ENCODE assay signal across 12 cellular contexts in genomic region chr14:68681256-68681655, GRCh38.
DNase-seq lines count a peak whose midpoint lies in the region; ATAC-seq and TF ChIP-seq lines count a peak whose summit lies in the region.
"Had no signal": no experiment of that assay in that cellular context is flagged by ENCODE, and none has a peak within 500 bp of the region (broad histone marks: within the 10 kb centered on the region; RNA-seq: fewer than 3 reads in every experiment).

No MANE protein-coding gene starts in this region.

- TF ChIP-seq POLR2A in right lobe of liver (IDR thresholded peaks at IDR 0.05) (no peak), spleen (IDR thresholded peaks at IDR 0.05) (no peak), prostate gland (IDR thresholded peaks at IDR 0.05) (no peak)

- no peak for TF ChIP-seq CTCF in CD8-positive, alpha-beta T cell (IDR thresholded peaks at IDR 0.05)
- no peak for TF ChIP-seq CTCF in right lobe of liver (IDR thresholded peaks at IDR 0.05)
- no peak for TF ChIP-seq CTCF in spleen (IDR thresholded peaks at IDR 0.05 in 8 of 11, conservative IDR thresholded peaks at IDR 0.05 in 3 of 11)
- TF ChIP-seq CTCF in prostate gland (IDR thresholded peaks at IDR 0.05) = no peak

- CTCF ChIA-PET in CD8-positive, alpha-beta T cell (lab: Charles Lee) = interaction anchor here (1.1 kb wide), 1 partner anchor 307 kb away, joined by 3 read pairs; no protein-coding TSS in a partner anchor
- CTCF ChIA-PET in T-cell (lab: Charles Lee) = no interaction called here

- no peaks in the 10 kb centered on the region for H3K9me3 ChIP-seq in CD8-positive, alpha-beta T cell (ENCODE audit: low read length)
- H3K9me3 ChIP-seq in right lobe of liver (no peaks in the 10 kb centered on the region), spleen (no peaks in the 10 kb centered on the region), prostate gland (no peaks in the 10 kb centered on the region)

- ATAC-seq in CD8-positive, alpha-beta T cell = no peak
- ATAC-seq in T-cell (replicated peaks in 1 of 4) (no peak), right lobe of liver (no peak), HG03342 (IDR thresholded peaks at IDR 0.05; ENCODE audit: unreplicated experiment) (no peak)
- ATAC-seq: left colon had no signal

- no peaks in the 10 kb centered on the region for H3K36me3 ChIP-seq in CD8-positive, alpha-beta T cell (ENCODE audit: insufficient read depth, low read length)
- H3K36me3 ChIP-seq in right lobe of liver = no peaks in the 10 kb centered on the region
- H3K36me3 ChIP-seq in spleen = no peaks in the 10 kb centered on the region
- H3K36me3 ChIP-seq in prostate gland = no peaks in the 10 kb centered on the region

- H3K27ac Mint-ChIP-seq in CD8-positive, alpha-beta T cell = peak overlapping the region; percentile 64
- H3K27ac Mint-ChIP-seq in T-cell = peak overlapping the region; percentile 84 to 85

- 93% methylated on average over 5 of the region's 6 CpGs for WGBS in right lobe of liver (ENCODE audit: insufficient coverage, low coverage, low lambda C conversion rate, missing lambda C conversion rate)
- 61 to 93% (median 82%) methylated on average over 6 of the region's 6 CpGs for WGBS in spleen, 5 donors
- 47% methylated on average over 6 of the region's 6 CpGs for WGBS in prostate gland

- no peak for DNase-seq in CD8-positive, alpha-beta T cell
- DNase-seq in T-cell = no peak
- DNase-seq in right lobe of liver = no peak
- DNase-seq in spleen = no peak
- DNase-seq in prostate gland (ENCODE audit: low spot score) = no peak
- no peak for DNase-seq in NCI-H1930 (lab: John Stamatoyannopoulos, UW)
- no peak for DNase-seq in NCI-H345 (lab: John Stamatoyannopoulos, UW)
- DNase-seq: left colon; NCI-H1105 treated with DMSO at 0.1 percent for 48 hours; small intestine; stimulated activated CD8-positive, alpha-beta memory T cell treated with anti-CD3 and anti-CD28 coated beads, Interleukin-4, amount 100 ng/mL, for 48 hours had no signal

- POLR2A ChIA-PET in CD8-positive, alpha-beta T cell (lab: Charles Lee) = no interaction called here
- POLR2A ChIA-PET in T-cell (lab: Charles Lee) = no interaction called here

- H3K9me3 Mint-ChIP-seq in CD8-positive, alpha-beta T cell = no peaks in the 10 kb centered on the region
- H3K9me3 Mint-ChIP-seq in T-cell = no peaks in the 10 kb centered on the region

- H3K4me1 ChIP-seq in CD8-positive, alpha-beta T cell (ENCODE audit: insufficient read depth, low read length) = peaks cover 55% of the 10 kb centered on the region
- peaks cover 0 to 41% (median 10%) of the 10 kb centered on the region in 4 donors for H3K4me1 ChIP-seq in right lobe of liver
- H3K4me1 ChIP-seq in spleen = peaks cover 34 to 76% (median 59%) of the 10 kb centered on the region in 6 donors
- H3K4me1 ChIP-seq in prostate gland (replicated peaks) = no peaks in the 10 kb centered on the region

- peak overlapping the region; percentile 1 for H3K4me3 Mint-ChIP-seq in CD8-positive, alpha-beta T cell
- H3K4me3 Mint-ChIP-seq in T-cell = peak overlapping the region in 1 of 3 donors; percentile 33

- no peaks in the 10 kb centered on the region for H3K36me3 Mint-ChIP-seq in CD8-positive, alpha-beta T cell
- no peaks in the 10 kb centered on the region for H3K36me3 Mint-ChIP-seq in T-cell

- no peak overlapping the region for H3K27ac ChIP-seq in CD8-positive, alpha-beta T cell (ENCODE audit: low read depth, low read length)
- H3K27ac ChIP-seq in right lobe of liver (peak overlapping the region; percentile 73 to 95 (median 92)), spleen (peak overlapping the region; percentile 64 to 96 (median 91)), prostate gland (no peak overlapping the region)

- intact Hi-C loops in CD8-positive, alpha-beta T cell (cut with DNase I, micrococcal nuclease) = loop anchor here (5.0 to 10.0 kb wide), 3 partner anchors 396 to 436 kb away; no protein-coding TSS in a partner anchor
- intact Hi-C loops in right lobe of liver (cut with DNase I) (no loop called here), spleen (cut with DNase I; ENCODE audit: low total_unique reads) (no loop called here), prostate gland (cut with DNase I) (no loop called here)

- no peaks in the 10 kb centered on the region for H3K27me3 Mint-ChIP-seq in CD8-positive, alpha-beta T cell (ENCODE audit: low read depth)
- H3K27me3 Mint-ChIP-seq in T-cell = no peaks in the 10 kb centered on the region

- H3K4me1 Mint-ChIP-seq in CD8-positive, alpha-beta T cell (ENCODE audit: low read depth) = peaks cover 60% of the 10 kb centered on the region
- H3K4me1 Mint-ChIP-seq in T-cell = peaks cover 56 to 64% (median 57%) of the 10 kb centered on the region in 3 donors

- no peaks in the 10 kb centered on the region for H3K27me3 ChIP-seq in CD8-positive, alpha-beta T cell (ENCODE audit: insufficient read depth, low read length)
- H3K27me3 ChIP-seq in right lobe of liver (no peaks in the 10 kb centered on the region), spleen (replicated peaks in 1 of 7) (no peaks in the 10 kb centered on the region), prostate gland (replicated peaks; ENCODE audit: insufficient read depth) (no peaks in the 10 kb centered on the region)

- no peak overlapping the region for H3K4me3 ChIP-seq in CD8-positive, alpha-beta T cell (ENCODE audit: low read depth, low read length)
- H3K4me3 ChIP-seq in right lobe of liver = no peak overlapping the region
- H3K4me3 ChIP-seq in spleen = peak overlapping the region in 1 of 8 donors; percentile 57
- no peak overlapping the region for H3K4me3 ChIP-seq in prostate gland

Comparison
In these comparisons a context has a peak if more than half of its experiments do, and no peak if none do; other contexts are left out.
1. H3K27ac ChIP-seq: peak in right lobe of liver (3 of 3) and spleen (8 of 8); none in CD8-positive, alpha-beta T cell (single experiment) and prostate gland (0 of 2).
2. intact Hi-C loops: an anchor here in CD8-positive, alpha-beta T cell (5.0 to 10.0 kb wide); none called in right lobe of liver, spleen and prostate gland.